ENCODE assay signal across 1 cellular context in genomic region chr7:30501264-30501663, GRCh38.
TF ChIP-seq lines count a peak whose summit lies in the region.

No MANE protein-coding gene starts in this region.

TF ChIP-seq in HepG2, 621 proteins besides CTCF, POLR2A, EP300 and RAD21:
- TF ChIP-seq ZNF280B (CRISPR knock-in tag; IDR thresholded peaks at IDR 0.05; ENCODE audit: borderline replicate concordance) = no peak
- TF ChIP-seq ZNF629 (CRISPR knock-in tag; conservative IDR thresholded peaks at IDR 0.05) = peak; percentile 61; the same call in 1 of the 2 replicates
TF ChIP-seq in HepG2: peak in this region for 1.
